24 cellular contexts compared by ENCODE assay signal in the genomic region with DNA sequence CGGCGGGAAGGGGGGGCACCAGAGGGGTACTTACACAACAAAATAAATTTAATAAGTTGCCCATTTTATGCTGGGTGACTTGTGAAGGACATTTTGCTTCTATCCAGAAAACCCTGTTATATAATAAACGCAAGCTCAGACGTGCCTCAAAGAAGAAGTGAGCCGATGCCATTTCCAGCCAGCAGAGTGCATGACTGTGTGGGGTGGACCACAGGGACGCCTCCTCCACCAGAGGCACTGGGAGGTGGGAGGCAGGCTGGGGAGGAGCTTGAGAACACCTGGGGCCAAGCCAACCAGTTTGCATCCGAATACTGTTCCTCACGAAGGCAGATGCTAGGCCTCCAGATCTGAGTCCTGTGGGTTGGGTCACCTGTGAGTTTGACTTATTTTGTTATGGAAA.
DNase-seq lines count a peak whose midpoint lies in the region; ATAC-seq, FAIRE-seq and TF ChIP-seq lines count a peak whose summit lies in the region.
"Had no signal": no experiment of that assay in that cellular context is flagged by ENCODE, and none has a peak within 500 bp of the region (broad histone marks: within the 10 kb centered on the region; RNA-seq: fewer than 3 reads in every experiment).

No MANE protein-coding gene starts in this region.

- TF ChIP-seq RAD21 in K562 (CRISPR knock-in tag; conservative IDR thresholded peaks at IDR 0.05 in 1 of 2, IDR thresholded peaks at IDR 0.05 in 1 of 2), result peak in 1 of 2 experiments; percentile 60; a peak in 2 of 4 replicates

- H3K9ac ChIP-seq in BLaER1 (no peak overlapping the region), K562 (ENCODE audit: insufficient read depth in 1 of 2, low read depth in 2 of 2, low read length in 2 of 2) (no peak overlapping the region)

- no peaks in the 10 kb centered on the region for H4K20me1 ChIP-seq in BLaER1
- H4K20me1 ChIP-seq in K562 (replicated peaks; ENCODE audit: control insufficient read depth, insufficient read depth, low read length), result no peaks in the 10 kb centered on the region

- intact Hi-C loops in K562 (cut with micrococcal nuclease), result loop anchor here (1.0 to 5.0 kb wide), 2 partner anchors 181 to 273 kb away; no protein-coding TSS in a partner anchor

- CTCF ChIA-PET in K562 (lab: Yijun Ruan, JAX; ENCODE audit: low intra/inter-chr PET ratio), result no interaction called here

- POLR2A ChIA-PET in K562 (lab: Yijun Ruan, JAX), result interaction anchor here (0.7 to 0.8 kb wide), 3 partner anchors 8 to 14 kb away, joined by 3 read pairs; no protein-coding TSS in a partner anchor

- TF ChIP-seq EP300 in K562 (IDR thresholded peaks at IDR 0.05; ENCODE audit: low read length), result no peak

- peak; percentile 78 for FAIRE-seq in K562 (lab: Jason Lieb, UNC)
- no peak for FAIRE-seq in GM19239 (lab: Jason Lieb, UNC)
- FAIRE-seq: islet of Langerhans had no signal

- peak overlapping the region; percentile 54 for H3K4me2 ChIP-seq in BLaER1
- H3K4me2 ChIP-seq in K562 (ENCODE audit: insufficient read depth, low read length), result no peak overlapping the region

- H3K4me1 ChIP-seq in BLaER1 (peaks cover 38% of the 10 kb centered on the region), K562 (replicated peaks in 1 of 2; ENCODE audit: control insufficient read depth in 2 of 2, insufficient read depth in 2 of 2, low read length in 2 of 2) (no peaks in the 10 kb centered on the region)
- H3K4me1 ChIP-seq: sigmoid colon, stomach, upper lobe of right lung had no signal

- H3K27ac ChIP-seq in BLaER1 (no peak overlapping the region), K562 (ENCODE audit: extremely low read depth, low read depth, low read length) (no peak overlapping the region)
- H3K27ac ChIP-seq: C4-2B, ovary, sigmoid colon, stomach, upper lobe of right lung had no signal

- BruUV-seq in K562 (replicated peaks; lab: Mats Ljungman, UMichigan), result no TSS peak

- peak; percentile 37 for TF ChIP-seq CTCF in GM13977 (IDR thresholded peaks at IDR 0.05; ENCODE audit: extremely low read depth, insufficient read depth, missing control alignments)
- peak; percentile 51 to 79 (median 55) for TF ChIP-seq CTCF in K562 (IDR thresholded peaks at IDR 0.05 in 2 of 3, conservative IDR thresholded peaks at IDR 0.05 in 1 of 3; ENCODE audit: insufficient read depth in 2 of 3, low read depth in 1 of 3, low read length in 3 of 3)

- H3K9me3 ChIP-seq in BLaER1 (0 out of 2 replicates have a peak, but pooled peaks cover 6% of the 10 kb centered on the region), K562 (replicated peaks; ENCODE audit: control insufficient read depth, insufficient read depth, low read depth, low read length) (no peaks in the 10 kb centered on the region)
- H3K9me3 ChIP-seq: ovary, sigmoid colon, stomach, upper lobe of right lung had no signal

- H2AFZ ChIP-seq in K562 (ENCODE audit: low read depth, low read length), result no peak overlapping the region

- TF ChIP-seq POLR2A in K562 (conservative IDR thresholded peaks at IDR 0.05), result no peak

- WGBS in K562 (ENCODE audit: insufficient coverage, low coverage, missing lambda C conversion rate), result 3% methylated on average over 8 of the region's 8 CpGs

- in situ Hi-C loops in GM13977 (cut with MboI; ENCODE audit: low pct_unique_long_range_greater_than_20kb, low sequenced_read_pairs, unreplicated experiment), result no loop called here
- in situ Hi-C loops in K562 (cut with MboI), result no loop called here

- DNase-seq in GM13977 (ENCODE audit: low spot score) (no peak), K562 (ENCODE audit: extremely low read depth in 1 of 4, low spot score in 3 of 4) (peak; percentile 42 to 56 (median 48)), GM19239 (ENCODE audit: insufficient read length, low spot score) (no peak), NCI-H2196 treated with DMSO at 0.1 percent for 48 hours (lab: John Stamatoyannopoulos, UW; ENCODE audit: unreplicated experiment) (no peak)
- peak; percentile 20 for DNase-seq in Jurkat, Clone E6-1 (ENCODE audit: low read depth, low spot score)
- no peak for DNase-seq in activated CD4-positive, CD25-positive, alpha-beta regulatory T cell (lab: John Stamatoyannopoulos, UW)
- DNase-seq: activated CD4-positive, alpha-beta T cell treated with anti-CD3 and anti-CD28 coated beads for 48 hours; activated effector memory CD4-positive, alpha-beta T cell treated with anti-CD3 and anti-CD28 coated beads, Interleukin-2, amount 50 U/mL, for 16 hours; amniotic stem cell; central memory CD4-positive, alpha-beta T cell; naive thymus-derived CD4-positive, alpha-beta T cell; NCI-H774; ovary; sigmoid colon; stomach; T1000; upper lobe of right lung had no signal

- H3K36me3 ChIP-seq in BLaER1 (no peaks in the 10 kb centered on the region), K562 (ENCODE audit: control insufficient read depth, insufficient read depth, low read length) (no peaks in the 10 kb centered on the region)
- H3K36me3 ChIP-seq: ovary, sigmoid colon, stomach, upper lobe of right lung had no signal

- no peaks in the 10 kb centered on the region for H3K79me2 ChIP-seq in K562 (ENCODE audit: control insufficient read depth, insufficient read depth, low read length)

- H3K4me3 ChIP-seq in BLaER1, result no peak overlapping the region
- no peak overlapping the region for H3K4me3 ChIP-seq in Jurkat, Clone E6-1 (ENCODE audit: low read length)
- no peak overlapping the region for H3K4me3 ChIP-seq in K562
- H3K4me3 ChIP-seq: lung, ovary, sigmoid colon, stomach, upper lobe of right lung had no signal

- no peaks in the 10 kb centered on the region for H3K9me1 ChIP-seq in K562 (ENCODE audit: control insufficient read depth, insufficient read depth, low read length)

- no peaks in the 10 kb centered on the region for H3K27me3 ChIP-seq in BLaER1
- H3K27me3 ChIP-seq in K562 (ENCODE audit: control insufficient read depth in 2 of 2, insufficient read depth in 2 of 2, low read length in 2 of 2), result peaks cover 19 to 41% of the 10 kb centered on the region in 2 experiments; a peak in 4 of 5 replicates
- H3K27me3 ChIP-seq: ovary, sigmoid colon, stomach, upper lobe of right lung had no signal

- ATAC-seq in K562 (peak; percentile 97), HG03095 (IDR thresholded peaks at IDR 0.05; ENCODE audit: unreplicated experiment) (no peak)
- ATAC-seq: esophagus mucosa; naive thymus-derived CD4-positive, alpha-beta T cell; SK-N-SH treated with all-trans-retinoic acid at 6 μM for 48 hours; upper lobe of right lung had no signal

TF ChIP-seq in K562, 482 proteins besides CTCF, POLR2A, EP300 and RAD21:
- TF ChIP-seq ZNF232 (CRISPR knock-in tag; IDR thresholded peaks at IDR 0.05) (no peak), SMC3 (conservative IDR thresholded peaks at IDR 0.05; ENCODE audit: insufficient read depth, low read depth, low read length) (0 out of 2 replicates have a peak, but pooled peaks have one; percentile 31)

Comparison
In these comparisons a context has a peak if more than half of its experiments do, and no peak if none do; other contexts are left out.
1. DNase-seq: peak in Jurkat, Clone E6-1 (single experiment) and K562 (4 of 4); none in GM13977 (single experiment), activated CD4-positive, CD25-positive, alpha-beta regulatory T cell (0 of 4), GM19239 (single experiment) and NCI-H2196 treated with DMSO at 0.1 percent for 48 hours (single experiment).